ENCODE assay signal across 8 cellular contexts in the genomic region with DNA sequence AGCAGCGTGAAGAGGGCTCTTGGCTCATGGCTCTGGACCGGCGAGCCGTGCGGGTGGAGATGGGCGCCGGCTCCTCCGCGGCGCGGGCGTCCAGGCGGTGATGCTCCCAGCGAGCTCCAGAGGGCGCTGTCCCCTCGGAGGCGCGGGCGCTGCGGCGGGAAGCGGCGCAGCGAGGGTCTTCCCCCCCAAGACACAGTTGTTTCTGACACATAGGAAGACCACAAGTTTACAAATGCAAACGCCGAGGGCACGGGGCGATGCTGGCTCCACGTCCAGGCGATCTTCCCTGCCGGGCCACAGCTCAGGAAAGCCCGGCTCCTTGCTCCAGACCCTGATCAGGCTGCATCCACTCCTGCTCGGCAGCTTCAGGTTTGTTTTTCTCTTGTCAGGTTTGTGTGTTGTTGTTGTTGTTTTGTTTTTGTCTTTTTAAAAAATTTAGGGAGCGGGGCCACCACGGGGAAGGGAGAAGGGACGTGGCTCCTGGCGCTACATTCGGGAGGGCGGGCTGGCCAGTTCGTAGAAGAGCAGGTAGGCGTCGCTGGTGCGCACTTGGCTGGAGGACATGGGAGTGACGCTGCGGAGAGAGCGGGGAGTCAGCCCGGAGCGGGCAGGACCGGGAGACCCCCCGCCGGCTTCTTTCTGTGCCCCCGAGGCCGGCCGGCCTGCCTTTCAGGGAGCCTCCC. TPM values are rescaled to one million over a fixed set of nuclear protein-coding genes. Genes with fewer than 3 reads are reported as not detected.
A peak's percentile ranks its signal among the peaks of the same experiment; 100 is the strongest.
DNase-seq lines count a peak whose midpoint lies in the region; ATAC-seq and TF ChIP-seq lines count a peak whose summit lies in the region.

No MANE protein-coding gene starts in this region.

- peaks cover 0 to 18% of the 10 kb centered on the region in 2 donors for H3K4me1 ChIP-seq in left lung

- no peaks in the 10 kb centered on the region for H3K9me3 ChIP-seq in left lung

- TF ChIP-seq CTCF in coronary artery (IDR thresholded peaks at IDR 0.05) (peak; percentile 94), left lung (IDR thresholded peaks at IDR 0.05) (peak; percentile 87 to 92)

- DNase-seq in CD1c-positive myeloid dendritic cell (ENCODE audit: extremely low spot score) (peak; percentile 79), NCI-H1105 (lab: John Stamatoyannopoulos, UW) (peak; percentile 74), coronary artery (ENCODE audit: low spot score) (no peak), left lung (peak; percentile 85 to 94), NCI-H524 treated with DMSO at 0.1 percent for 48 hours (lab: John Stamatoyannopoulos, UW) (no peak)
- DNase-seq in activated CD4-positive, alpha-beta T cell treated with anti-CD3 and anti-CD28 coated beads, Interleukin-2, amount 50 U/mL, for 1 hour = peak; percentile 74
- DNase-seq in stimulated activated CD4-positive, alpha-beta T cell treated with anti-CD3 and anti-CD28 coated beads, Interleukin-4, amount 100 ng/mL, for 24 hours = peak; percentile 72

- intact Hi-C loops in left lung (cut with DNase I) = loop anchor here in 1 of 2 donors (5.0 kb wide), 1 partner anchor 116 kb away; no protein-coding TSS in a partner anchor

- H3K36me3 ChIP-seq in left lung = no peaks in the 10 kb centered on the region

- H3K27ac ChIP-seq in coronary artery (peak overlapping the region; percentile 52 to 71), left lung (peak overlapping the region; percentile 62 to 71)

- peak overlapping the region; percentile 73 for H3K4me3 ChIP-seq in coronary artery
- H3K4me3 ChIP-seq in left lung = peak overlapping the region; percentile 49

- peaks cover 0 to 23% of the 10 kb centered on the region in 2 donors for H3K27me3 ChIP-seq in left lung

- ATAC-seq in GM21825 (IDR thresholded peaks at IDR 0.05; ENCODE audit: unreplicated experiment) (peak; percentile 63), left lung (peak; percentile 92)

RNA-seq across cellular contexts. Expression of gene MFRP, which starts 10.0 kb away (rescaled TPM):
- not detected for total RNA-seq in left lung

RNA-seq across cellular contexts. Expression of gene C1QTNF5, which starts 15.8 kb away (rescaled TPM):
- 10 to 100 TPM; 20.0 to 33.3 TPM for total RNA-seq in left lung

RNA-seq across cellular contexts. Expression of gene RNF26, which starts 22.2 kb away (rescaled TPM):
- total RNA-seq in left lung = 10 to 100 TPM; 22.0 to 28.3 TPM

RNA-seq across cellular contexts. Expression of gene USP2, which starts 25.0 kb away (rescaled TPM):
- 1 to 10 TPM; 2.6 to 3.7 TPM for total RNA-seq in left lung

RNA-seq across cellular contexts. Expression of gene MCAM, which starts 39.6 kb away (rescaled TPM):
- 10 to 100 TPM; 59.5 to 87.5 TPM for total RNA-seq in left lung

Comparison
In these comparisons a context has a peak if more than half of its experiments do, and no peak if none do; other contexts are left out.
1. DNase-seq: peak in CD1c-positive myeloid dendritic cell (single experiment), NCI-H1105 (single experiment), activated CD4-positive, alpha-beta T cell treated with anti-CD3 and anti-CD28 coated beads, Interleukin-2, amount 50 U/mL, for 1 hour (single experiment), left lung (2 of 2) and stimulated activated CD4-positive, alpha-beta T cell treated with anti-CD3 and anti-CD28 coated beads, Interleukin-4, amount 100 ng/mL, for 24 hours (single experiment); none in coronary artery (single experiment) and NCI-H524 treated with DMSO at 0.1 percent for 48 hours (single experiment).